Comparison of ENCODE assay signal across 24 cellular contexts in the genomic region with DNA sequence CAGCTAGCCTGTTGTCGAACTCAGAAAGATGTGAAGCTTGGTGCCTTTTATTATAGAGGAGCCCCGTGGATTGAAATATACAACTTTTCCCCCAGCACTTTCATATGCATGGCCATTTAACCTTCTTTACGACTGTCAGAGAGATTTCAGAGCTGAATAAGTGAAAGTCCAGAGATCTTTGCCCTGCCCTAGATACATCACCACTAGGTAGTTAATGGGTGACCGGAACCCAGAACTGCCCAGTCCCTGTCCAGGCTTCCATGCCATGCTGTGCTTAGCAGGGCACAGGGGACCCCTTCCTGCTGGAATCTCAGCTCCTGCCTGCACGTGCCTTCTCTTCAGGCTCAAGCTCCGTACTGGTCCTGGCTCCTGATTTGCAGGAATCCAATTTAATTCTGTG. TPM values are rescaled to one million over a fixed set of nuclear protein-coding genes. Genes with fewer than 3 reads are reported as not detected.
DNase-seq lines count a peak whose midpoint lies in the region; ATAC-seq and TF ChIP-seq lines count a peak whose summit lies in the region.
"Had no signal": no experiment of that assay in that cellular context is flagged by ENCODE, and none has a peak within 500 bp of the region (broad histone marks: within the 10 kb centered on the region; RNA-seq: fewer than 3 reads in every experiment).

No MANE protein-coding gene starts in this region.

- CTCF ChIA-PET in HEK293 (lab: Yijun Ruan, JAX), result interaction anchor here (1.1 kb wide), 1 partner anchor 44 kb away, joined by 4 read pairs; no protein-coding TSS in a partner anchor

- TF ChIP-seq CTCF in HEK293 (tag by site-specific recombination; IDR thresholded peaks at IDR 0.05), result no peak
- TF ChIP-seq CTCF in WERI-Rb-1 (IDR thresholded peaks at IDR 0.05; ENCODE audit: low read depth, low read length), result no peak
- no peak for TF ChIP-seq CTCF in right lobe of liver (IDR thresholded peaks at IDR 0.05)

- H3K9ac ChIP-seq in skeletal muscle tissue (ENCODE audit: low read depth in 1 of 3, low read length in 3 of 3), result peak overlapping the region; percentile 10 to 69 (median 54)
- H3K9ac ChIP-seq: BLaER1 treated with 17β-estradiol and CSF1 and Interleukin-3, amounts not matched to agents 10 nM and 100 nM; KMS-11 had no signal

- intact Hi-C loops in right lobe of liver (cut with DNase I), result no loop called here

- H3K4me1 ChIP-seq in HEK293 (ENCODE audit: control insufficient read depth, insufficient read depth, low read length) (no peaks in the 10 kb centered on the region), right lobe of liver (peaks cover 0 to 10% (median 0%) of the 10 kb centered on the region in 4 donors), skeletal muscle tissue (ENCODE audit: control insufficient read depth in 3 of 3, insufficient read depth in 3 of 3, low read length in 3 of 3) (peaks cover 74 to 94% (median 91%) of the 10 kb centered on the region in 3 donors)

- H3K9me3 ChIP-seq in HEK293 (ENCODE audit: control insufficient read depth, insufficient read depth, low read depth, low read length), result no peaks in the 10 kb centered on the region
- H3K9me3 ChIP-seq in WERI-Rb-1 (ENCODE audit: severe bottlenecking), result no peaks in the 10 kb centered on the region
- no peaks in the 10 kb centered on the region for H3K9me3 ChIP-seq in right lobe of liver
- H3K9me3 ChIP-seq in skeletal muscle tissue (ENCODE audit: control insufficient read depth in 3 of 3, low read length in 3 of 3), result no peaks in the 10 kb centered on the region
- H3K9me3 ChIP-seq: BLaER1 treated with 17β-estradiol and CSF1 and Interleukin-3, amounts not matched to agents 10 nM and 100 nM; SJCRH30 had no signal

- H3K4me3 ChIP-seq in HEK293 (ENCODE audit: low read depth, low read length), result no peak overlapping the region
- no peak overlapping the region for H3K4me3 ChIP-seq in WERI-Rb-1 (ENCODE audit: low read depth, low read length)
- H3K4me3 ChIP-seq in right lobe of liver, result no peak overlapping the region
- H3K4me3 ChIP-seq in skeletal muscle tissue (ENCODE audit: low read length in 3 of 3), result peak overlapping the region in 2 of 3 donors; percentile 17 to 20
- H3K4me3 ChIP-seq: BLaER1 treated with 17β-estradiol and CSF1 and Interleukin-3, amounts not matched to agents 10 nM and 100 nM; GM12878; GM23338; PC-9; SJCRH30 had no signal

- peak; percentile 84 to 89 (median 87) for ATAC-seq in right lobe of liver
- ATAC-seq: GM12878, GM23338 had no signal

- DNase-seq in WERI-Rb-1 (no peak), right lobe of liver (peak in 2 of 3 donors; percentile 32 to 62), germinal center (ENCODE audit: low spot score) (no peak), NCI-H2227 treated with DMSO at 0.1 percent for 48 hours (lab: John Stamatoyannopoulos, UW) (no peak)
- DNase-seq in activated CD4-positive, alpha-beta T cell treated with anti-CD3 and anti-CD28 coated beads, Interleukin-2, amount 50 U/mL, for 1 hour, result no peak
- DNase-seq: CD4-positive, alpha-beta memory T cell; DND-41; HCEC 1CT; IMR-90; NCI-H1092 treated with DMSO at 0.1 percent for 48 hours; NCI-H1436 treated with DMSO at 0.1 percent for 48 hours; NCI-H2029; NCI-H226; NCI-H510A treated with DMSO at 0.1 percent for 48 hours; NCI-H748 treated with DMSO at 0.1 percent for 48 hours; PC-9; SJCRH30 had no signal

- H3K36me3 ChIP-seq in HEK293 (ENCODE audit: control insufficient read depth in 2 of 2, insufficient read depth in 1 of 2, low read length in 2 of 2) (no peaks in the 10 kb centered on the region), WERI-Rb-1 (no peaks in the 10 kb centered on the region), right lobe of liver (no peaks in the 10 kb centered on the region), skeletal muscle tissue (ENCODE audit: control insufficient read depth in 3 of 3, insufficient read depth in 3 of 3, low read length in 3 of 3) (peaks cover 5 to 17% (median 11%) of the 10 kb centered on the region in 3 donors)
- H3K36me3 ChIP-seq: BLaER1 treated with 17β-estradiol and CSF1 and Interleukin-3, amounts not matched to agents 10 nM and 100 nM had no signal

- TF ChIP-seq POLR2A in right lobe of liver (IDR thresholded peaks at IDR 0.05), result peak; percentile 45

- H3K27ac ChIP-seq in HEK293 (ENCODE audit: extremely low read depth, low read depth, low read length) (no peak overlapping the region), WERI-Rb-1 (peak overlapping the region; percentile 73), right lobe of liver (peak overlapping the region in 2 of 3 donors; percentile 47 to 60), skeletal muscle tissue (ENCODE audit: low read depth, low read length) (peak overlapping the region; percentile 99)
- H3K27ac ChIP-seq: BLaER1 treated with 17β-estradiol and CSF1 and Interleukin-3, amounts not matched to agents 10 nM and 100 nM; KMS-11; PC-9; RWPE1; SJCRH30 had no signal

- WGBS in right lobe of liver (ENCODE audit: insufficient coverage, low coverage, low lambda C conversion rate, missing lambda C conversion rate), result 52% methylated on average over 5 of the region's 6 CpGs

- H3K27me3 ChIP-seq in WERI-Rb-1 (ENCODE audit: insufficient read depth, low read depth, severe bottlenecking), result no peaks in the 10 kb centered on the region
- no peaks in the 10 kb centered on the region for H3K27me3 ChIP-seq in right lobe of liver
- H3K27me3 ChIP-seq in skeletal muscle tissue (ENCODE audit: control insufficient read depth in 3 of 3, insufficient read depth in 3 of 3, low read length in 3 of 3), result no peaks in the 10 kb centered on the region
- H3K27me3 ChIP-seq: SJCRH30 had no signal

- POLR2A ChIA-PET in HEK293 (lab: Yijun Ruan, JAX), result no interaction called here

TF ChIP-seq in HEK293, 187 proteins besides CTCF, POLR2A, EP300 and RAD21:
- no peak for TF ChIP-seq YY1 (tag by site-specific recombination; IDR thresholded peaks at IDR 0.05)
- peak; percentile 50; the same call in 1 of the 2 replicates for TF ChIP-seq PRDM1 (tag by site-specific recombination; IDR thresholded peaks at IDR 0.05)
TF ChIP-seq in HEK293: peak in this region for 1.

RNA-seq across cellular contexts. Expression of gene SRL, which starts 32.2 kb away (rescaled TPM):
- total RNA-seq in right lobe of liver (under 1 TPM; 0.18 to 0.62 (median 0.28) TPM), skeletal muscle tissue (230 TPM)
- total RNA-seq: CD4-positive, alpha-beta memory T cell; GM12878; GM23338; PC-9 had no signal

Comparison
In these comparisons a context has a peak if more than half of its experiments do, and no peak if none do; other contexts are left out.
1. H3K4me3 ChIP-seq: peak in skeletal muscle tissue (2 of 3); none in HEK293 (single experiment), WERI-Rb-1 (single experiment) and right lobe of liver (0 of 3).
2. DNase-seq: peak in right lobe of liver (2 of 3); none in WERI-Rb-1 (single experiment), activated CD4-positive, alpha-beta T cell treated with anti-CD3 and anti-CD28 coated beads, Interleukin-2, amount 50 U/mL, for 1 hour (single experiment), germinal center (single experiment) and NCI-H2227 treated with DMSO at 0.1 percent for 48 hours (single experiment).
3. RNA of gene SRL, which starts 32.2 kb away (total RNA-seq): 230 TPM in skeletal muscle tissue (single experiment); 0.18 to 0.62 TPM in right lobe of liver; every median in the first group is over 100 times any median in the second.